ENCODE assay signal across 17 cellular contexts in the genomic region with DNA sequence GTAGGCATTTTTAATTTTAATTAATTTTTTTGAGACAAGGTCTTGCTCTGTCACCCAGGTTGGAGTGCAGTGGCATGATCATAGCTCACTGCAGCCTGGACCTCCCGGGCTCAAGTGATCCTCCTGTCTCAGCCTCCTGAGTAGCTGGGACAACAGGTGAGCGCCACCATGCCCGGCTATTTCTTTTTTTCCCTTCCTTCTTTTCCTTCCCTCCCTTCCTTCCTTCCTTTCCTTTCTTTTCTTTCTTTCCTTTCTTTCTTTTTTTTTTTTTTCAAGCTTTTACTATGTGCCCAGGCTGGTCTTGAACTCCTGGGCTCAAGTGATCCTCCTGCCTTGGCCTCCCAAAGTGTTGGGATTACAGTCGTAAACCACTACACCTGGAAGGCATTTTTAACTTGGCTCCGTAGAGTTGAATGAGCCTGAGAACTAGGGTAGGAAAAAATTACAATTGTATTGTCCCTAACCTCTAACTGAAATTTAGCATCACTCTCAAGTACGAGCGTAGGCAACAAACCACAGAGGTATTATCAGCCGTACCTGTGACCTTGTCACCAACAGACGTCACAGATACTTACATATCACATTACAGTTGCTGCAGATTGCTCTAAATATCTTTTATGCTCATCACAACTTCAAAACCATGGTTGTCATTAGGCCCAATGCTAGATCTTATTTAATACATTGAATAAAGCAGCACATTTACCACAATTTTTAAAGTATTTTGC. TPM values are rescaled to one million over a fixed set of nuclear protein-coding genes. Genes with fewer than 3 reads are reported as not detected.
DNase-seq lines count a peak whose midpoint lies in the region; ATAC-seq, FAIRE-seq and TF ChIP-seq lines count a peak whose summit lies in the region.
"Had no signal": no experiment of that assay in that cellular context is flagged by ENCODE, and none has a peak within 500 bp of the region (broad histone marks: within the 10 kb centered on the region; RNA-seq: fewer than 3 reads in every experiment).

No MANE protein-coding gene starts in this region.

- H3K27ac ChIP-seq in K562 (ENCODE audit: extremely low read depth, low read depth, low read length) = no peak overlapping the region
- H3K27ac ChIP-seq: body of pancreas, sigmoid colon, thoracic aorta had no signal

- CTCF ChIA-PET in activated naive CD4-positive, alpha-beta T cell treated with anti-CD3 and anti-CD28 coated beads for 36 hours (lab: Charles Lee) = interaction anchor here (0.7 kb wide), 1 partner anchor 30 kb away, joined by 3 read pairs; no protein-coding TSS in a partner anchor
- CTCF ChIA-PET in activated naive CD4-positive, alpha-beta T cell treated with anti-CD3 and anti-CD28 coated beads, Interleukin-2, amount 10 ng/mL, durations not matched to agents 7 days and 5 days (lab: Charles Lee) = interaction anchor here (0.6 to 1.6 kb wide), 2 partner anchors 13 to 115 kb away, joined by 3 to 4 read pairs; no protein-coding TSS in a partner anchor
- CTCF ChIA-PET in K562 (lab: Yijun Ruan, JAX; ENCODE audit: low intra/inter-chr PET ratio) = interaction anchor here (0.6 kb wide), 1 partner anchor 72 kb away, joined by 6 read pairs; no protein-coding TSS in a partner anchor

- TF ChIP-seq POLR2A in K562 (conservative IDR thresholded peaks at IDR 0.05) = no peak

- H3K27ac Mint-ChIP-seq in activated naive CD4-positive, alpha-beta T cell treated with anti-CD3 and anti-CD28 coated beads for 36 hours = peak overlapping the region; percentile 81
- no peak overlapping the region for H3K27ac Mint-ChIP-seq in activated naive CD4-positive, alpha-beta T cell treated with anti-CD3 and anti-CD28 coated beads, Interleukin-2, amount 10 ng/mL, durations not matched to agents 7 days and 5 days
- no peak overlapping the region for H3K27ac Mint-ChIP-seq in T-helper 1 cell treated with Interleukin-12 subunit alpha and Interleukin-12 subunit beta and Interleukin-4 antibody, amounts not matched to agents 30 μg/mL and 1 μg/mL, for 36 hours
- peak overlapping the region; percentile 79 for H3K27ac Mint-ChIP-seq in stimulated activated naive B cell treated with anti-CD40 and anti-IgM and Interleukin-4, amounts not matched to agents 10 μg/mL and 1 μg/mL and 100 μg/mL, for 72 hours
- H3K27ac Mint-ChIP-seq in osteocyte (ENCODE audit: unreplicated experiment) = no peak overlapping the region

- no peak overlapping the region for H3K4me2 ChIP-seq in K562 (ENCODE audit: insufficient read depth, low read length)

- intact Hi-C loops in activated naive CD4-positive, alpha-beta T cell treated with anti-CD3 and anti-CD28 coated beads for 36 hours (cut with micrococcal nuclease) = no loop called here
- intact Hi-C loops in K562 (cut with micrococcal nuclease) = loop anchor here (5.0 kb wide), 1 partner anchor 75 kb away; no protein-coding TSS in a partner anchor

- H3K27me3 Mint-ChIP-seq in activated naive CD4-positive, alpha-beta T cell treated with anti-CD3 and anti-CD28 coated beads for 36 hours (ENCODE audit: low read depth) = no peaks in the 10 kb centered on the region
- H3K27me3 Mint-ChIP-seq in activated naive CD4-positive, alpha-beta T cell treated with anti-CD3 and anti-CD28 coated beads, Interleukin-2, amount 10 ng/mL, durations not matched to agents 7 days and 5 days = no peaks in the 10 kb centered on the region
- no peaks in the 10 kb centered on the region for H3K27me3 Mint-ChIP-seq in T-helper 1 cell treated with Interleukin-12 subunit alpha and Interleukin-12 subunit beta and Interleukin-4 antibody, amounts not matched to agents 30 μg/mL and 1 μg/mL, for 36 hours (ENCODE audit: low read depth)
- no peaks in the 10 kb centered on the region for H3K27me3 Mint-ChIP-seq in stimulated activated naive B cell treated with anti-CD40 and anti-IgM and Interleukin-4, amounts not matched to agents 10 μg/mL and 1 μg/mL and 100 μg/mL, for 72 hours
- peaks cover 40% of the 10 kb centered on the region for H3K27me3 Mint-ChIP-seq in osteocyte (ENCODE audit: unreplicated experiment)

- no peak for TF ChIP-seq EP300 in K562 (IDR thresholded peaks at IDR 0.05; ENCODE audit: low read length)

- FAIRE-seq in K562 (lab: Jason Lieb, UNC) = no peak
- FAIRE-seq: frontal cortex had no signal

- H3K9me3 ChIP-seq in K562 (replicated peaks; ENCODE audit: control insufficient read depth, insufficient read depth, low read depth, low read length) = no peaks in the 10 kb centered on the region
- H3K9me3 ChIP-seq: body of pancreas, sigmoid colon, thoracic aorta had no signal

- ATAC-seq in K562 (no peak), GM19328 (IDR thresholded peaks at IDR 0.05; ENCODE audit: unreplicated experiment) (no peak)
- no peak for ATAC-seq in stimulated activated naive B cell treated with anti-CD40 and anti-IgM and Interleukin-4, amounts not matched to agents 10 μg/mL and 1 μg/mL and 100 μg/mL, for 72 hours (replicated peaks)
- ATAC-seq: body of pancreas had no signal

- peaks cover 5% of the 10 kb centered on the region; the same call in 1 of the 2 replicates for H4K20me1 ChIP-seq in K562 (replicated peaks; ENCODE audit: control insufficient read depth, insufficient read depth, low read length)

- no peak overlapping the region for H3K9ac ChIP-seq in K562 (ENCODE audit: insufficient read depth in 1 of 2, low read depth in 2 of 2, low read length in 2 of 2)

- H3K27me3 ChIP-seq in K562 (ENCODE audit: control insufficient read depth in 2 of 2, insufficient read depth in 2 of 2, low read length in 2 of 2) = peaks cover 61 to 79% of the 10 kb centered on the region in 2 experiments

- no peak overlapping the region for H2AFZ ChIP-seq in K562 (ENCODE audit: low read depth, low read length)

- in situ Hi-C loops in K562 (cut with MboI) = no loop called here

- 7% methylated on average over 9 of the region's 9 CpGs for WGBS in K562 (ENCODE audit: insufficient coverage, low coverage, missing lambda C conversion rate)

- no peak for TF ChIP-seq RAD21 in K562 (CRISPR knock-in tag; conservative IDR thresholded peaks at IDR 0.05 in 1 of 2, IDR thresholded peaks at IDR 0.05 in 1 of 2)

- peak overlapping the region; percentile 24 for H3K4me3 Mint-ChIP-seq in activated naive CD4-positive, alpha-beta T cell treated with anti-CD3 and anti-CD28 coated beads for 36 hours
- H3K4me3 Mint-ChIP-seq in activated naive CD4-positive, alpha-beta T cell treated with anti-CD3 and anti-CD28 coated beads, Interleukin-2, amount 10 ng/mL, durations not matched to agents 7 days and 5 days = no peak overlapping the region
- H3K4me3 Mint-ChIP-seq in T-helper 1 cell treated with Interleukin-12 subunit alpha and Interleukin-12 subunit beta and Interleukin-4 antibody, amounts not matched to agents 30 μg/mL and 1 μg/mL, for 36 hours = peak overlapping the region; percentile 34
- peak overlapping the region; percentile 23 to 51 for H3K4me3 Mint-ChIP-seq in stimulated activated naive B cell treated with anti-CD40 and anti-IgM and Interleukin-4, amounts not matched to agents 10 μg/mL and 1 μg/mL and 100 μg/mL, for 72 hours
- no peak overlapping the region for H3K4me3 Mint-ChIP-seq in osteocyte (ENCODE audit: unreplicated experiment)

- TF ChIP-seq CTCF in K562 (IDR thresholded peaks at IDR 0.05 in 2 of 3, conservative IDR thresholded peaks at IDR 0.05 in 1 of 3; ENCODE audit: insufficient read depth in 2 of 3, low read depth in 1 of 3, low read length in 3 of 3) = no peak
- TF ChIP-seq CTCF in osteocyte (IDR thresholded peaks at IDR 0.05) = no peak

- H3K4me1 Mint-ChIP-seq in activated naive CD4-positive, alpha-beta T cell treated with anti-CD3 and anti-CD28 coated beads for 36 hours (ENCODE audit: low read depth) = peaks cover 69% of the 10 kb centered on the region
- H3K4me1 Mint-ChIP-seq in activated naive CD4-positive, alpha-beta T cell treated with anti-CD3 and anti-CD28 coated beads, Interleukin-2, amount 10 ng/mL, durations not matched to agents 7 days and 5 days = peaks cover 58% of the 10 kb centered on the region
- H3K4me1 Mint-ChIP-seq in T-helper 1 cell treated with Interleukin-12 subunit alpha and Interleukin-12 subunit beta and Interleukin-4 antibody, amounts not matched to agents 30 μg/mL and 1 μg/mL, for 36 hours (ENCODE audit: low read depth) = peaks cover 64% of the 10 kb centered on the region
- peaks cover 61 to 94% of the 10 kb centered on the region in 2 donors for H3K4me1 Mint-ChIP-seq in stimulated activated naive B cell treated with anti-CD40 and anti-IgM and Interleukin-4, amounts not matched to agents 10 μg/mL and 1 μg/mL and 100 μg/mL, for 72 hours
- peaks cover 7% of the 10 kb centered on the region for H3K4me1 Mint-ChIP-seq in osteocyte (ENCODE audit: unreplicated experiment)

- peaks cover 0 to 3% of the 10 kb centered on the region in 2 experiments; a peak in 1 of 5 replicates for H3K4me1 ChIP-seq in K562 (replicated peaks in 1 of 2; ENCODE audit: control insufficient read depth in 2 of 2, insufficient read depth in 2 of 2, low read length in 2 of 2)

- no peaks in the 10 kb centered on the region for H3K79me2 ChIP-seq in K562 (ENCODE audit: control insufficient read depth, insufficient read depth, low read length)

- no peaks in the 10 kb centered on the region for H3K9me3 Mint-ChIP-seq in activated naive CD4-positive, alpha-beta T cell treated with anti-CD3 and anti-CD28 coated beads for 36 hours
- H3K9me3 Mint-ChIP-seq in activated naive CD4-positive, alpha-beta T cell treated with anti-CD3 and anti-CD28 coated beads, Interleukin-2, amount 10 ng/mL, durations not matched to agents 7 days and 5 days = no peaks in the 10 kb centered on the region
- no peaks in the 10 kb centered on the region for H3K9me3 Mint-ChIP-seq in T-helper 1 cell treated with Interleukin-12 subunit alpha and Interleukin-12 subunit beta and Interleukin-4 antibody, amounts not matched to agents 30 μg/mL and 1 μg/mL, for 36 hours
- no peaks in the 10 kb centered on the region for H3K9me3 Mint-ChIP-seq in stimulated activated naive B cell treated with anti-CD40 and anti-IgM and Interleukin-4, amounts not matched to agents 10 μg/mL and 1 μg/mL and 100 μg/mL, for 72 hours
- H3K9me3 Mint-ChIP-seq in osteocyte (ENCODE audit: unreplicated experiment) = no peaks in the 10 kb centered on the region

- H3K36me3 ChIP-seq in K562 (ENCODE audit: control insufficient read depth, insufficient read depth, low read length) = no peaks in the 10 kb centered on the region
- H3K36me3 ChIP-seq: sigmoid colon, thoracic aorta had no signal

- peaks cover 75% of the 10 kb centered on the region for H3K36me3 Mint-ChIP-seq in activated naive CD4-positive, alpha-beta T cell treated with anti-CD3 and anti-CD28 coated beads for 36 hours (ENCODE audit: low read depth)
- H3K36me3 Mint-ChIP-seq in activated naive CD4-positive, alpha-beta T cell treated with anti-CD3 and anti-CD28 coated beads, Interleukin-2, amount 10 ng/mL, durations not matched to agents 7 days and 5 days = peaks cover 71% of the 10 kb centered on the region
- peaks cover 65% of the 10 kb centered on the region for H3K36me3 Mint-ChIP-seq in T-helper 1 cell treated with Interleukin-12 subunit alpha and Interleukin-12 subunit beta and Interleukin-4 antibody, amounts not matched to agents 30 μg/mL and 1 μg/mL, for 36 hours (ENCODE audit: low read depth)
- H3K36me3 Mint-ChIP-seq in stimulated activated naive B cell treated with anti-CD40 and anti-IgM and Interleukin-4, amounts not matched to agents 10 μg/mL and 1 μg/mL and 100 μg/mL, for 72 hours = peaks cover 71 to 83% of the 10 kb centered on the region in 2 donors
- no peaks in the 10 kb centered on the region for H3K36me3 Mint-ChIP-seq in osteocyte (ENCODE audit: unreplicated experiment)

- BruUV-seq in K562 (replicated peaks; lab: Mats Ljungman, UMichigan) = no TSS peak

- DNase-seq in activated naive CD4-positive, alpha-beta T cell treated with anti-CD3 and anti-CD28 coated beads for 36 hours = no peak
- no peak for DNase-seq in activated naive CD4-positive, alpha-beta T cell treated with anti-CD3 and anti-CD28 coated beads, Interleukin-2, amount 10 ng/mL, durations not matched to agents 7 days and 5 days
- DNase-seq in K562 (ENCODE audit: extremely low read depth in 1 of 4, low spot score in 3 of 4) (no peak), NCI-H345 treated with DMSO at 0.1 percent for 48 hours (lab: John Stamatoyannopoulos, UW; ENCODE audit: unreplicated experiment) (no peak), osteocyte (ENCODE audit: extremely low spot score, unreplicated experiment) (no peak)
- no peak for DNase-seq in stimulated activated naive B cell treated with anti-CD40 and anti-IgM and Interleukin-4, amounts not matched to agents 10 μg/mL and 1 μg/mL and 100 μg/mL, for 72 hours
- DNase-seq: activated gamma-delta T cell treated with Interleukin-2 at 50 U/mL for 16 hours, body of pancreas, cortex of kidney, NCI-H1436 treated with DMSO at 0.1 percent for 48 hours, NCI-H510A, SIG-M5, sigmoid colon had no signal

- H3K9me1 ChIP-seq in K562 (ENCODE audit: control insufficient read depth, insufficient read depth, low read length) = no peaks in the 10 kb centered on the region

- no peak overlapping the region for H3K4me3 ChIP-seq in K562
- H3K4me3 ChIP-seq: body of pancreas, sigmoid colon, thoracic aorta had no signal

- POLR2A ChIA-PET in K562 (lab: Yijun Ruan, JAX) = interaction anchor here (0.6 to 1.2 kb wide), 3 partner anchors 9 to 177 kb away, joined by 3 to 4 read pairs (median 3); no protein-coding TSS in a partner anchor

RNA-seq across cellular contexts. Expression of a gene that starts 8.0 kb away (rescaled TPM):
- total RNA-seq in activated naive CD4-positive, alpha-beta T cell treated with anti-CD3 and anti-CD28 coated beads for 36 hours = 10 to 100 TPM; 72.3 to 83.8 TPM
- total RNA-seq in K562 (2011; cell fraction: chromatin; rRNA removed; ENCODE audit: low replicate concordance) = 0.21 TPM in 1 of 2 replicates, not detected in the other
- 0.13 TPM in 1 of 2 replicates, not detected in the other for total RNA-seq in K562 (2011; cell fraction: nucleolus; rRNA removed)
- not detected in 2 replicates for total RNA-seq in K562 (2011; cell fraction: nucleoplasm; rRNA removed)
- total RNA-seq in K562 (2014; rRNA removed) = 0.09 and 0.16 TPM in 2 replicates
- 0.03 and 0.04 TPM in 2 replicates for total RNA-seq in K562 (2014; rRNA removed; fragmentation: Illumina TruSeq; extraction: Trizol)
- 0.11 and 0.22 TPM in 2 replicates for total RNA-seq in K562 (2015; rRNA removed; fragmentation: Illumina TruSeq; extraction: Trizol)
- total RNA-seq in K562 (2021) = 0.64 and 1.1 TPM in 2 replicates
- 0.03 TPM in 2 replicates for polyA plus RNA-seq in K562 (2011; rRNA removed)
- polyA plus RNA-seq in K562 (2011; cell fraction: cytosol; rRNA removed) = 0.03 TPM in 1 of 2 replicates, not detected in the other
- polyA plus RNA-seq in K562 (2011; cell fraction: nucleus; rRNA removed) = 0.18 TPM in 1 of 2 replicates, not detected in the other
- polyA plus RNA-seq in K562 (2012) = 0.36 and 0.46 TPM in 2 replicates
- polyA plus RNA-seq in K562 (2014; fragmentation: Illumina TruSeq; extraction: Trizol) = 0.19 and 0.39 TPM in 2 replicates
- under 1 TPM; 0.01 to 0.04 TPM for polyA plus RNA-seq in K562 (2014; fragmentation: Nextera tagmentation; extraction: Ambion mirVana)
- polyA plus RNA-seq in K562 (2014; rRNA removed) = 0.29 and 0.62 TPM in 2 replicates
- not detected in 2 replicates for polyA minus RNA-seq in K562 (2011; rRNA and poly(A)+ RNA removed)
- polyA minus RNA-seq in K562 (2011; cell fraction: cytosol; rRNA and poly(A)+ RNA removed) = not detected in 2 replicates
- not detected in 2 replicates for polyA minus RNA-seq in K562 (2011; cell fraction: nucleus; rRNA and poly(A)+ RNA removed)
- total RNA-seq in osteocyte = not detected in 2 replicates
- total RNA-seq: frontal cortex had no signal

Comparison
In these comparisons a context has a peak if more than half of its experiments do, and no peak if none do; other contexts are left out.
1. H3K27ac Mint-ChIP-seq: peak in activated naive CD4-positive, alpha-beta T cell treated with anti-CD3 and anti-CD28 coated beads for 36 hours (single experiment) and stimulated activated naive B cell treated with anti-CD40 and anti-IgM and Interleukin-4, amounts not matched to agents 10 μg/mL and 1 μg/mL and 100 μg/mL, for 72 hours (single experiment); none in activated naive CD4-positive, alpha-beta T cell treated with anti-CD3 and anti-CD28 coated beads, Interleukin-2, amount 10 ng/mL, durations not matched to agents 7 days and 5 days (single experiment), T-helper 1 cell treated with Interleukin-12 subunit alpha and Interleukin-12 subunit beta and Interleukin-4 antibody, amounts not matched to agents 30 μg/mL and 1 μg/mL, for 36 hours (single experiment) and osteocyte (single experiment).
2. H3K4me3 Mint-ChIP-seq: peak in activated naive CD4-positive, alpha-beta T cell treated with anti-CD3 and anti-CD28 coated beads for 36 hours (single experiment), T-helper 1 cell treated with Interleukin-12 subunit alpha and Interleukin-12 subunit beta and Interleukin-4 antibody, amounts not matched to agents 30 μg/mL and 1 μg/mL, for 36 hours (single experiment) and stimulated activated naive B cell treated with anti-CD40 and anti-IgM and Interleukin-4, amounts not matched to agents 10 μg/mL and 1 μg/mL and 100 μg/mL, for 72 hours (2 of 2); none in activated naive CD4-positive, alpha-beta T cell treated with anti-CD3 and anti-CD28 coated beads, Interleukin-2, amount 10 ng/mL, durations not matched to agents 7 days and 5 days (single experiment) and osteocyte (single experiment).
3. RNA of a gene that starts 8.0 kb away (total RNA-seq): 72.3 to 83.8 TPM in activated naive CD4-positive, alpha-beta T cell treated with anti-CD3 and anti-CD28 coated beads for 36 hours; 0.03 to 1.1 TPM in K562 and not detected in osteocyte; every median in the first group is over 10 times any median in the second.